In the genomic region with DNA sequence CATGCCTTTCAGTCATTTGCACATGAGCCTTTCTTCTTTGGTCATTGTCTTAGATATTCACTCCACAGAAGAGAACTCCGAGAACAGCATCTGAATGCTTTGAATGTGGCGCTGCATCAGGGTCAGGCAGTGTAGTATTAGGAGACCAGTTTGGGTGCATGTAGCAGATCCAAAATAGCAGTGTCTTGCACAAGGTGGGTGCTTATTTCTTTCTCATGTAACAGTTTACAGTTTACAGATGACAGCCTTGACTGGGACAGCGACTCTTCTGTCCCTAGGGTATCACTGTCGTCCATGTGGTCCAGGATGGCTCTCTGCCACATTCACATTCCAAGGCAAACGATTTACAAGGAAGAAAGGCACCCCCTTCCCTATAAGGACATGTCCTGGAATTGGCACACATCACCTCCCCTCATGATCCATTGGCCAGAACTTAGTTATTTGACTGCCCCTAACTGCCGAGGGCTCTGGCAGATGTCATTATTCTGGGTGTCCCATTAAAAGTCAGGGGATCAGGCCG, we compare ENCODE assay signal across 23 cellular contexts.
A peak's percentile ranks its signal among the peaks of the same experiment; 100 is the strongest.
DNase-seq lines count a peak whose midpoint lies in the region; ATAC-seq, FAIRE-seq and TF ChIP-seq lines count a peak whose summit lies in the region.
"Had no signal": no experiment of that assay in that cellular context is flagged by ENCODE, and none has a peak within 500 bp of the region (broad histone marks: within the 10 kb centered on the region; RNA-seq: fewer than 3 reads in every experiment).

No MANE protein-coding gene starts in this region.

- TF ChIP-seq EP300 in HepG2 (IDR thresholded peaks at IDR 0.05; ENCODE audit: low read depth in 2 of 2, low read length in 2 of 2) (no peak), HepG2 (CRISPR knock-in tag; IDR thresholded peaks at IDR 0.05; ENCODE audit: borderline replicate concordance) (no peak)

- TF ChIP-seq RAD21 in HepG2 (CRISPR knock-in tag; IDR thresholded peaks at IDR 0.05): no peak

- H3K36me3 ChIP-seq in HepG2 (replicated peaks in 1 of 2; ENCODE audit: control insufficient read depth in 1 of 2, insufficient read depth in 2 of 2, low read length in 2 of 2): peaks cover 5 to 34% of the 10 kb centered on the region in 2 experiments
- H3K36me3 ChIP-seq in right lobe of liver: peaks cover 0 to 4% (median 0%) of the 10 kb centered on the region in 4 donors
- no peaks in the 10 kb centered on the region for H3K36me3 ChIP-seq in gastrocnemius medialis
- H3K36me3 ChIP-seq in HAP-1 (replicated peaks): no peaks in the 10 kb centered on the region
- H3K36me3 ChIP-seq: SJCRH30 had no signal

- H3K27ac ChIP-seq in HepG2 (ENCODE audit: extremely low read length, insufficient read depth, low read length) (no peak overlapping the region), right lobe of liver (no peak overlapping the region), gastrocnemius medialis (peak overlapping the region; percentile 84 to 93 (median 89))
- H3K27ac ChIP-seq: 22Rv1, C4-2B, SJCRH30 had no signal

- peak overlapping the region; percentile 45 for H3K27ac Mint-ChIP-seq in memory B cell

- H3K27me3 Mint-ChIP-seq in memory B cell: no peaks in the 10 kb centered on the region

- CTCF ChIA-PET in HepG2 (lab: Yijun Ruan, JAX; ENCODE audit: low intra/inter-chr PET ratio, low total read pairs): no interaction called here

- no peaks in the 10 kb centered on the region for H3K9me3 ChIP-seq in HepG2 (ENCODE audit: low read length)
- no peaks in the 10 kb centered on the region for H3K9me3 ChIP-seq in right lobe of liver
- H3K9me3 ChIP-seq in gastrocnemius medialis: no peaks in the 10 kb centered on the region
- no peaks in the 10 kb centered on the region for H3K9me3 ChIP-seq in HAP-1
- H3K9me3 ChIP-seq: SJCRH30 had no signal

- no peaks in the 10 kb centered on the region for H3K79me2 ChIP-seq in HepG2 (ENCODE audit: insufficient read depth, low read length)

- DNase-seq in HepG2 (ENCODE audit: low spot score) (no peak), right lobe of liver (no peak), memory B cell (ENCODE audit: low spot score in 2 of 2) (no peak), gastrocnemius medialis (peak; percentile 77 to 93), foreskin fibroblast (no peak), CD1c-positive myeloid dendritic cell (ENCODE audit: extremely low spot score) (no peak), HAP-1 (ENCODE audit: low spot score in 2 of 2) (no peak)
- DNase-seq: ACHN, H9, Kasumi-1, NCI-H1694, NCI-H2081, NCI-H2171 treated with DMSO at 0.1 percent for 48 hours, NCI-H446, NCI-H526, OCI-M1, SJCRH30 had no signal

- TF ChIP-seq CTCF in HepG2 (CRISPR knock-in tag; IDR thresholded peaks at IDR 0.05) (no peak), right lobe of liver (IDR thresholded peaks at IDR 0.05) (no peak), gastrocnemius medialis (IDR thresholded peaks at IDR 0.05 in 4 of 5, conservative IDR thresholded peaks at IDR 0.05 in 1 of 5) (no peak), foreskin fibroblast (IDR thresholded peaks at IDR 0.05; ENCODE audit: low read depth, low read length) (no peak)

- H2AFZ ChIP-seq in HepG2 (ENCODE audit: low read length): no peak overlapping the region

- POLR2A ChIA-PET in HepG2 (lab: Yijun Ruan, JAX): no interaction called here

- 92% methylated on average over 7 of the region's 7 CpGs for WGBS in HepG2 (ENCODE audit: low lambda C conversion rate)
- 100% methylated on average over 3 of the region's 7 CpGs for WGBS in right lobe of liver (ENCODE audit: insufficient coverage, low coverage, low lambda C conversion rate, missing lambda C conversion rate)

- H4K20me1 ChIP-seq in HepG2 (ENCODE audit: insufficient read depth, low read length): no peaks in the 10 kb centered on the region

- H3K4me1 Mint-ChIP-seq in memory B cell: peaks cover 37% of the 10 kb centered on the region

- in situ Hi-C loops in HepG2 (cut with HindIII; ENCODE audit: extremely low pct_ligation_motif_present, low pct_unique_long_range_greater_than_20kb): no loop called here
- in situ Hi-C loops in gastrocnemius medialis (cut with MboI; ENCODE audit: low sequenced_read_pairs in 4 of 4): no loop called here
- in situ Hi-C loops in HAP-1 (cut with MboI; ENCODE audit: low sequenced_read_pairs): no loop called here

- no peak overlapping the region for H3K9ac ChIP-seq in HepG2 (ENCODE audit: insufficient read depth, low read depth, low read length)

- H3K4me3 ChIP-seq in HepG2 (replicated peaks in 1 of 3; ENCODE audit: insufficient read depth in 1 of 3, low read depth in 2 of 3, low read length in 3 of 3) (no peak overlapping the region), right lobe of liver (no peak overlapping the region), gastrocnemius medialis (no peak overlapping the region), foreskin fibroblast (ENCODE audit: low read depth in 1 of 2, low read length in 2 of 2) (no peak overlapping the region), HAP-1 (no peak overlapping the region)
- H3K4me3 ChIP-seq: SJCRH30 had no signal

- no peak overlapping the region for H3K4me2 ChIP-seq in HepG2 (ENCODE audit: low read depth, low read length)

- BruUV-seq in HepG2 (replicated peaks; lab: Mats Ljungman, UMichigan): no TSS peak

- peaks cover 35% of the 10 kb centered on the region for H3K36me3 Mint-ChIP-seq in memory B cell

- FAIRE-seq in HepG2 (lab: Jason Lieb, UNC): no peak
- FAIRE-seq: GM19239, HTR-8/SVneo, RCC 7860 had no signal

- H3K9me3 Mint-ChIP-seq in memory B cell: no peaks in the 10 kb centered on the region
- H3K9me3 Mint-ChIP-seq: H9 had no signal

- TF ChIP-seq POLR2A in HepG2 (IDR thresholded peaks at IDR 0.05; ENCODE audit: insufficient read depth in 1 of 2, low read depth in 2 of 2, low read length in 2 of 2) (no peak), right lobe of liver (IDR thresholded peaks at IDR 0.05) (no peak), gastrocnemius medialis (IDR thresholded peaks at IDR 0.05) (peak in 1 of 2 donors; percentile 53)

- H3K4me1 ChIP-seq in HepG2 (ENCODE audit: insufficient read depth, low read length): peaks cover 40% of the 10 kb centered on the region
- peaks cover 0 to 34% (median 0%) of the 10 kb centered on the region in 4 donors for H3K4me1 ChIP-seq in right lobe of liver
- peaks cover 91 to 96% of the 10 kb centered on the region in 2 donors for H3K4me1 ChIP-seq in gastrocnemius medialis
- no peaks in the 10 kb centered on the region for H3K4me1 ChIP-seq in HAP-1

- H3K27me3 ChIP-seq in HepG2 (ENCODE audit: control insufficient read depth in 1 of 2, insufficient read depth in 2 of 2, low read length in 2 of 2): no peaks in the 10 kb centered on the region
- H3K27me3 ChIP-seq in right lobe of liver: no peaks in the 10 kb centered on the region
- no peaks in the 10 kb centered on the region for H3K27me3 ChIP-seq in gastrocnemius medialis
- no peaks in the 10 kb centered on the region for H3K27me3 ChIP-seq in HAP-1 (ENCODE audit: low read depth)
- H3K27me3 ChIP-seq: SJCRH30 had no signal

- no peak for ATAC-seq in HepG2
- ATAC-seq in right lobe of liver: no peak
- no peak for ATAC-seq in memory B cell (ENCODE audit: low read depth)
- peak; percentile 78 to 83 for ATAC-seq in gastrocnemius medialis
- ATAC-seq in GM21381 (IDR thresholded peaks at IDR 0.05; ENCODE audit: unreplicated experiment): no peak

- H3K4me3 Mint-ChIP-seq in memory B cell: no peak overlapping the region
- H3K4me3 Mint-ChIP-seq: H9 had no signal

- intact Hi-C loops in HepG2 (cut with micrococcal nuclease; ENCODE audit: unreplicated experiment) (no loop called here), right lobe of liver (cut with DNase I) (no loop called here), gastrocnemius medialis (cut with DNase I; ENCODE audit: low total_unique reads) (loop anchor here (1.0 to 5.0 kb wide), 2 partner anchors 38 to 142 kb away; no protein-coding TSS in a partner anchor)

TF ChIP-seq in HepG2, 621 proteins besides CTCF, POLR2A, EP300 and RAD21:
- TF ChIP-seq PCBP1 (IDR thresholded peaks at IDR 0.05; ENCODE audit: borderline replicate concordance, low read depth, low read length): no peak
- no peak for TF ChIP-seq MXD4 (CRISPR knock-in tag; IDR thresholded peaks at IDR 0.05)
- TF ChIP-seq, protein P1, sequence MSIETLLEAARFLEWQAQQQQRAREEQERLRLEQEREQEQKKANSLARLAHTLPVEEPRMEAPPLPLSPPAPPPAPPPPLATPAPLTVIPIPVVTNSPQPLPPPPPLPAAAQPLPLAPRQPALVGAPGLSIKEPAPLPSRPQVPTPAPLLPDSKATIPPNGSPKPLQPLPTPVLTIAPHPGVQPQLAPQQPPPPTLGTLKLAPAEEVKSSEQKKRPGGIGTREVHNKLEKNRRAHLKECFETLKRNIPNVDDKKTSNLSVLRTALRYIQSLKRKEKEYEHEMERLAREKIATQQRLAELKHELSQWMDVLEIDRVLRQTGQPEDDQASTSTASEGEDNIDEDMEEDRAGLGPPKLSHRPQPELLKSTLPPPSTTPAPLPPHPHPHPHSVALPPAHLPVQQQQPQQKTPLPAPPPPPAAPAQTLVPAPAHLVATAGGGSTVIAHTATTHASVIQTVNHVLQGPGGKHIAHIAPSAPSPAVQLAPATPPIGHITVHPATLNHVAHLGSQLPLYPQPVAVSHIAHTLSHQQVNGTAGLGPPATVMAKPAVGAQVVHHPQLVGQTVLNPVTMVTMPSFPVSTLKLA (IDR thresholded peaks at IDR 0.05): 0 out of 2 replicates have a peak, but pooled peaks have one; percentile 5
TF ChIP-seq in HepG2: peak in this region for 1.

Comparison
In these comparisons a context has a peak if more than half of its experiments do, and no peak if none do; other contexts are left out.
1. ATAC-seq: peak in gastrocnemius medialis (2 of 2); none in HepG2 (single experiment), right lobe of liver (0 of 4), memory B cell (single experiment) and GM21381 (single experiment).
2. DNase-seq: peak in gastrocnemius medialis (2 of 2); none in HepG2 (single experiment), right lobe of liver (0 of 3), memory B cell (0 of 2), foreskin fibroblast (0 of 2), CD1c-positive myeloid dendritic cell (single experiment) and HAP-1 (0 of 2).
3. H3K27ac ChIP-seq: peak in gastrocnemius medialis (4 of 4); none in HepG2 (single experiment) and right lobe of liver (0 of 3).